Comparison of ENCODE assay signal across 8 cellular contexts in genomic region chr5:145925353-145925752, GRCh38. TPM values are rescaled to one million over a fixed set of nuclear protein-coding genes. Genes with fewer than 3 reads are reported as not detected.
DNase-seq lines count a peak whose midpoint lies in the region; ATAC-seq and TF ChIP-seq lines count a peak whose summit lies in the region.

No MANE protein-coding gene starts in this region.

- intact Hi-C loops in posterior vena cava (cut with DNase I) = no loop called here
- intact Hi-C loops in CD14-positive monocyte (cut with micrococcal nuclease) = no loop called here

- no peaks in the 10 kb centered on the region; the same call in 1 of the 2 replicates for H3K4me1 ChIP-seq in GM23338 (ENCODE audit: insufficient read depth)

- H3K9me2 ChIP-seq in GM23338 (ENCODE audit: insufficient read depth) = no peaks in the 10 kb centered on the region

- H4K20me1 ChIP-seq in GM23338 (replicated peaks; ENCODE audit: insufficient read depth) = no peaks in the 10 kb centered on the region

- H3K4me1 Mint-ChIP-seq in GM23338 = peaks cover 6% of the 10 kb centered on the region; the same call in 2 of the 3 replicates
- H3K4me1 Mint-ChIP-seq in glutamatergic neuron (ENCODE audit: low read depth, unreplicated experiment) = no peaks in the 10 kb centered on the region
- no peaks in the 10 kb centered on the region for H3K4me1 Mint-ChIP-seq in CD14-positive monocyte

- no peak overlapping the region for H2AFZ ChIP-seq in GM23338

- no peaks in the 10 kb centered on the region for H3K36me3 ChIP-seq in GM23338 (ENCODE audit: insufficient read depth)

- H3K36me3 Mint-ChIP-seq in GM23338 (ENCODE audit: low read depth) = no peaks in the 10 kb centered on the region
- H3K36me3 Mint-ChIP-seq in glutamatergic neuron (ENCODE audit: unreplicated experiment) = no peaks in the 10 kb centered on the region
- H3K36me3 Mint-ChIP-seq in CD14-positive monocyte = no peaks in the 10 kb centered on the region

- H3K4me2 ChIP-seq in GM23338 = no peak overlapping the region

- H3K4me3 ChIP-seq in GM23338 = no peak overlapping the region
- H3K4me3 ChIP-seq in skeletal muscle cell (ENCODE audit: low read depth, low read length) = no peak overlapping the region

- DNase-seq in GM23338 (ENCODE audit: low spot score) (peak; percentile 67), SK-MEL-5 (ENCODE audit: low read depth, low spot score) (peak; percentile 24), fibroblast of the conjunctiva (ENCODE audit: low read depth) (peak; percentile 55), skeletal muscle cell (ENCODE audit: low read depth) (peak; percentile 84), glutamatergic neuron (no peak), posterior vena cava (ENCODE audit: low spot score) (no peak), CD14-positive monocyte (ENCODE audit: low spot score) (no peak), NCI-H128 (lab: John Stamatoyannopoulos, UW; ENCODE audit: unreplicated experiment) (no peak)

- no peaks in the 10 kb centered on the region for H3F3A ChIP-seq in GM23338 (replicated peaks; ENCODE audit: low read depth)

- H3K9me3 Mint-ChIP-seq in GM23338 (no peaks in the 10 kb centered on the region), glutamatergic neuron (ENCODE audit: unreplicated experiment) (no peaks in the 10 kb centered on the region), CD14-positive monocyte (peaks cover 0 to 3% (median 0%) of the 10 kb centered on the region in 7 donors)

- ATAC-seq in GM23338 = peak; percentile 41; the same call in 2 of the 3 replicates

- in situ Hi-C loops in SK-MEL-5 (cut with HindIII; ENCODE audit: low pct_unique_long_range_greater_than_20kb, low sequenced_read_pairs) = no loop called here

- H3K4me3 Mint-ChIP-seq in GM23338 = no peak overlapping the region
- H3K4me3 Mint-ChIP-seq in glutamatergic neuron (ENCODE audit: unreplicated experiment) = no peak overlapping the region
- H3K4me3 Mint-ChIP-seq in CD14-positive monocyte = no peak overlapping the region

- no peak overlapping the region for H3K27ac ChIP-seq in GM23338 (ENCODE audit: low read depth)

- no peaks in the 10 kb centered on the region for H3K27me3 ChIP-seq in GM23338 (ENCODE audit: insufficient read depth)

- H3K27ac Mint-ChIP-seq in GM23338 (peak overlapping the region; percentile 56; the same call in 1 of the 2 replicates), glutamatergic neuron (ENCODE audit: unreplicated experiment) (no peak overlapping the region), CD14-positive monocyte (no peak overlapping the region)

- TF ChIP-seq CTCF in GM23338 (conservative IDR thresholded peaks at IDR 0.05; ENCODE audit: low read depth in 2 of 2) = no peak
- no peak for TF ChIP-seq CTCF in glutamatergic neuron (IDR thresholded peaks at IDR 0.05; ENCODE audit: partially characterized antibody, unreplicated experiment)
- no peak for TF ChIP-seq CTCF in CD14-positive monocyte (IDR thresholded peaks at IDR 0.05)

- no peaks in the 10 kb centered on the region for H3K27me3 Mint-ChIP-seq in GM23338 (ENCODE audit: insufficient read depth, low read depth, poor library complexity)
- no peaks in the 10 kb centered on the region for H3K27me3 Mint-ChIP-seq in glutamatergic neuron (ENCODE audit: unreplicated experiment)
- peaks cover 2 to 3% (median 2%) of the 10 kb centered on the region in 3 donors for H3K27me3 Mint-ChIP-seq in CD14-positive monocyte (ENCODE audit: low read depth in 3 of 3)

- H3K79me2 ChIP-seq in GM23338 (replicated peaks; ENCODE audit: insufficient read depth) = no peaks in the 10 kb centered on the region

TF ChIP-seq in GM23338, 12 proteins besides CTCF, POLR2A, EP300 and RAD21:
- no peak for TF ChIP-seq POLR2AphosphoS5 (IDR thresholded peaks at IDR 0.05; ENCODE audit: low read depth)
- TF ChIP-seq, protein P1, sequence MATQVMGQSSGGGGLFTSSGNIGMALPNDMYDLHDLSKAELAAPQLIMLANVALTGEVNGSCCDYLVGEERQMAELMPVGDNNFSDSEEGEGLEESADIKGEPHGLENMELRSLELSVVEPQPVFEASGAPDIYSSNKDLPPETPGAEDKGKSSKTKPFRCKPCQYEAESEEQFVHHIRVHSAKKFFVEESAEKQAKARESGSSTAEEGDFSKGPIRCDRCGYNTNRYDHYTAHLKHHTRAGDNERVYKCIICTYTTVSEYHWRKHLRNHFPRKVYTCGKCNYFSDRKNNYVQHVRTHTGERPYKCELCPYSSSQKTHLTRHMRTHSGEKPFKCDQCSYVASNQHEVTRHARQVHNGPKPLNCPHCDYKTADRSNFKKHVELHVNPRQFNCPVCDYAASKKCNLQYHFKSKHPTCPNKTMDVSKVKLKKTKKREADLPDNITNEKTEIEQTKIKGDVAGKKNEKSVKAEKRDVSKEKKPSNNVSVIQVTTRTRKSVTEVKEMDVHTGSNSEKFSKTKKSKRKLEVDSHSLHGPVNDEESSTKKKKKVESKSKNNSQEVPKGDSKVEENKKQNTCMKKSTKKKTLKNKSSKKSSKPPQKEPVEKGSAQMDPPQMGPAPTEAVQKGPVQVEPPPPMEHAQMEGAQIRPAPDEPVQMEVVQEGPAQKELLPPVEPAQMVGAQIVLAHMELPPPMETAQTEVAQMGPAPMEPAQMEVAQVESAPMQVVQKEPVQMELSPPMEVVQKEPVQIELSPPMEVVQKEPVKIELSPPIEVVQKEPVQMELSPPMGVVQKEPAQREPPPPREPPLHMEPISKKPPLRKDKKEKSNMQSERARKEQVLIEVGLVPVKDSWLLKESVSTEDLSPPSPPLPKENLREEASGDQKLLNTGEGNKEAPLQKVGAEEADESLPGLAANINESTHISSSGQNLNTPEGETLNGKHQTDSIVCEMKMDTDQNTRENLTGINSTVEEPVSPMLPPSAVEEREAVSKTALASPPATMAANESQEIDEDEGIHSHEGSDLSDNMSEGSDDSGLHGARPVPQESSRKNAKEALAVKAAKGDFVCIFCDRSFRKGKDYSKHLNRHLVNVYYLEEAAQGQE (IDR thresholded peaks at IDR 0.05; ENCODE audit: unreplicated experiment) = no peak

RNA-seq across cellular contexts. Expression of gene SH3RF2, which starts 11.0 kb away (rescaled TPM):
- total RNA-seq in GM23338 (2014; rRNA removed; shearing (Covaris generic)) = 1.1 and 2.4 TPM in 2 replicates
- polyA plus RNA-seq in GM23338 (2016; fragmentation: Nextera tagmentation; extraction: Ambion mirVana) (0.80 and 1.7 TPM in 2 replicates), CD14-positive monocyte (not detected)
- total RNA-seq in SK-MEL-5 (2014; rRNA removed; shearing (Covaris generic)) = 0.51 and 0.77 TPM in 2 replicates
- polyA plus RNA-seq in SK-MEL-5 (2015; cell fraction: cytosol; rRNA removed) = 0.58 and 1.2 TPM in 2 replicates
- 1.3 and 3.2 TPM in 2 replicates for polyA plus RNA-seq in SK-MEL-5 (2015; cell fraction: nucleus; rRNA removed)
- total RNA-seq in glutamatergic neuron (ENCODE audit: unreplicated experiment) (not detected), posterior vena cava (1 to 10 TPM; 2.1 to 4.5 TPM)

RNA-seq across cellular contexts. Expression of gene GRXCR2, which starts 52.5 kb away (rescaled TPM):
- total RNA-seq in GM23338 (2014; rRNA removed; shearing (Covaris generic)) = not detected in 2 replicates
- not detected in 2 replicates for polyA plus RNA-seq in GM23338 (2016; fragmentation: Nextera tagmentation; extraction: Ambion mirVana)
- not detected in 2 replicates for total RNA-seq in SK-MEL-5 (2014; rRNA removed; shearing (Covaris generic))
- not detected in 2 replicates for polyA plus RNA-seq in SK-MEL-5 (2015; cell fraction: cytosol; rRNA removed)
- not detected in 2 replicates for polyA plus RNA-seq in SK-MEL-5 (2015; cell fraction: nucleus; rRNA removed)
- not detected for total RNA-seq in glutamatergic neuron (ENCODE audit: unreplicated experiment)
- not detected for total RNA-seq in posterior vena cava
- polyA plus RNA-seq in CD14-positive monocyte = not detected

Comparison
In these comparisons a context has a peak if more than half of its experiments do, and no peak if none do; other contexts are left out.
1. DNase-seq: peak in GM23338 (single experiment), SK-MEL-5 (single experiment), fibroblast of the conjunctiva (single experiment) and skeletal muscle cell (single experiment); none in glutamatergic neuron (single experiment), posterior vena cava (single experiment), CD14-positive monocyte (single experiment) and NCI-H128 (single experiment).